Comparison of ENCODE assay signal across 22 cellular contexts in the genomic region with DNA sequence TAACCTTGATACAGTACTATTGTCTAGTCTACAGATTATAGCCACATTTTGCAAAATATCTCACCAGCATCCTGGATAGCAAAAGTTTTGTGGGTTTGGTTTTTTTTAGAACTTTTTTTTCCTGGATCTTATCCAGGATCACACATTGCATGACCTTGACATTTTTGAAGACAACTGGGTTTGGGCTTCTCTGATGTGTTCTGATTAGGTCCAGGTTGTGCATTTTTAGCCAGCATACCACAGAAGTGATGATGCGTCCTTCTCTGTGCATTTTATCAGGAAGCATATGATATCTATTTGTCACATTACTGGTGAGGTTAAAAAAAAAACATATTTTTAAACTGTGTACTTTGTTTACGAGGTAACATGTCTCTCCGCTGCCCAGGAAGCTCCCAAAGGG.
DNase-seq lines count a peak whose midpoint lies in the region; ATAC-seq, FAIRE-seq and TF ChIP-seq lines count a peak whose summit lies in the region.
"Had no signal": no experiment of that assay in that cellular context is flagged by ENCODE, and none has a peak within 500 bp of the region (broad histone marks: within the 10 kb centered on the region; RNA-seq: fewer than 3 reads in every experiment).

No MANE protein-coding gene starts in this region.

- no peaks in the 10 kb centered on the region for H3K9me3 ChIP-seq in astrocyte (ENCODE audit: insufficient read depth, low read depth, low read length)
- no peaks in the 10 kb centered on the region for H3K9me3 ChIP-seq in body of pancreas

- no peak for ATAC-seq in HG02642 (IDR thresholded peaks at IDR 0.05; ENCODE audit: poor library complexity, unreplicated experiment)
- ATAC-seq in body of pancreas, result no peak

- no peaks in the 10 kb centered on the region for H4K20me1 ChIP-seq in astrocyte (ENCODE audit: insufficient read depth, low read length)
- H4K20me1 ChIP-seq: BLaER1 treated with 17β-estradiol and CSF1 and Interleukin-3, amounts not matched to agents 10 nM and 100 nM had no signal

- H3K4me3 Mint-ChIP-seq in HFFc6 (no peak overlapping the region), astrocyte (ENCODE audit: unreplicated experiment) (no peak overlapping the region)
- H3K4me3 Mint-ChIP-seq: CD4-positive, alpha-beta memory T cell had no signal

- peak overlapping the region; percentile 5; the same call in 1 of the 2 replicates for H3K27ac Mint-ChIP-seq in HFFc6
- peak overlapping the region; percentile 1 for H3K27ac Mint-ChIP-seq in astrocyte (ENCODE audit: unreplicated experiment)
- H3K27ac Mint-ChIP-seq: CD4-positive, alpha-beta memory T cell had no signal

- no peak overlapping the region for H3K4me2 ChIP-seq in astrocyte (ENCODE audit: low read length)

- H3K4me1 Mint-ChIP-seq in HFFc6 (ENCODE audit: low read depth), result peaks cover 56% of the 10 kb centered on the region
- H3K4me1 Mint-ChIP-seq in astrocyte (ENCODE audit: low read depth, unreplicated experiment), result peaks cover 34% of the 10 kb centered on the region
- H3K4me1 Mint-ChIP-seq: CD4-positive, alpha-beta memory T cell had no signal

- H3K27me3 ChIP-seq in astrocyte (ENCODE audit: insufficient read depth, low read length), result no peaks in the 10 kb centered on the region
- H3K27me3 ChIP-seq in body of pancreas, result no peaks in the 10 kb centered on the region
- H3K27me3 ChIP-seq: BLaER1 treated with 17β-estradiol and CSF1 and Interleukin-3, amounts not matched to agents 10 nM and 100 nM had no signal

- H3K4me3 ChIP-seq in astrocyte (ENCODE audit: insufficient read depth, low read depth, low read length), result no peak overlapping the region
- no peak overlapping the region for H3K4me3 ChIP-seq in body of pancreas
- H3K4me3 ChIP-seq: BLaER1 treated with 17β-estradiol and CSF1 and Interleukin-3, amounts not matched to agents 10 nM and 100 nM; SK-N-MC had no signal

- H3K9me3 Mint-ChIP-seq in HFFc6 (no peaks in the 10 kb centered on the region), astrocyte (ENCODE audit: unreplicated experiment) (peaks cover 2% of the 10 kb centered on the region)

- H3K9ac ChIP-seq in astrocyte (ENCODE audit: low read length), result no peak overlapping the region
- H3K9ac ChIP-seq: BLaER1 treated with 17β-estradiol and CSF1 and Interleukin-3, amounts not matched to agents 10 nM and 100 nM had no signal

- intact Hi-C loops in body of pancreas (cut with DNase I), result no loop called here

- DNase-seq in HFFc6 (no peak), astrocyte (ENCODE audit: low read depth) (no peak), fibroblast of peridontal ligament (ENCODE audit: extremely low read depth) (peak; percentile 33), SKM-1 treated with dmso at 0.1 percent for 144 hours (lab: John Stamatoyannopoulos, UW; ENCODE audit: unreplicated experiment) (no peak), body of pancreas (no peak), midbrain (lab: John Stamatoyannopoulos, UW) (no peak)
- DNase-seq: ACHN; CD4-positive, alpha-beta memory T cell; GF-D8; Kasumi-1; NCI-H1694; NCI-H2081; NCI-H2171; NCI-H345; NCI-H524; NCI-H82; SHP77 treated with DMSO at 0.1 percent for 48 hours had no signal

- H3K27me3 Mint-ChIP-seq in HFFc6 (ENCODE audit: insufficient read depth), result peaks cover 5% of the 10 kb centered on the region
- no peaks in the 10 kb centered on the region for H3K27me3 Mint-ChIP-seq in astrocyte (ENCODE audit: low read depth, unreplicated experiment)

- no peak for FAIRE-seq in astrocyte (lab: Jason Lieb, UNC)
- FAIRE-seq: GM19239, H54 had no signal

- peaks cover 24% of the 10 kb centered on the region for H3K4me1 ChIP-seq in astrocyte (ENCODE audit: insufficient read depth, low read length)
- H3K4me1 ChIP-seq in body of pancreas, result no peaks in the 10 kb centered on the region

- TF ChIP-seq CTCF in HFFc6 (IDR thresholded peaks at IDR 0.05), result no peak
- no peak for TF ChIP-seq CTCF in astrocyte (IDR thresholded peaks at IDR 0.05; ENCODE audit: insufficient read depth, low read depth, low read length)
- no peak for TF ChIP-seq CTCF in body of pancreas (IDR thresholded peaks at IDR 0.05)

- H3K36me3 ChIP-seq in astrocyte (ENCODE audit: insufficient read depth, low read length), result no peaks in the 10 kb centered on the region
- no peaks in the 10 kb centered on the region for H3K36me3 ChIP-seq in body of pancreas (replicated peaks in 1 of 2; ENCODE audit: insufficient read depth in 1 of 2, low read depth in 2 of 2)
- H3K36me3 ChIP-seq: BLaER1 treated with 17β-estradiol and CSF1 and Interleukin-3, amounts not matched to agents 10 nM and 100 nM had no signal

- no peak overlapping the region for H2AFZ ChIP-seq in astrocyte (ENCODE audit: low read depth, low read length)

- H3K36me3 Mint-ChIP-seq in HFFc6 (ENCODE audit: low read depth) (no peaks in the 10 kb centered on the region), astrocyte (ENCODE audit: low read depth, unreplicated experiment) (no peaks in the 10 kb centered on the region)
- H3K36me3 Mint-ChIP-seq: CD4-positive, alpha-beta memory T cell had no signal

- 55 to 59% methylated on average over 3 of the region's 3 CpGs for WGBS in body of pancreas, 2 donors

- no peak for TF ChIP-seq POLR2A in body of pancreas (IDR thresholded peaks at IDR 0.05)

- H3K79me2 ChIP-seq in astrocyte (ENCODE audit: insufficient read depth, low read length), result no peaks in the 10 kb centered on the region

- no peak overlapping the region for H3K27ac ChIP-seq in astrocyte (ENCODE audit: low read depth, low read length)
- H3K27ac ChIP-seq in body of pancreas, result no peak overlapping the region
- H3K27ac ChIP-seq: SK-N-MC had no signal
